11 cellular contexts compared by ENCODE assay signal in genomic region chr2:46306988-46307655, GRCh38. TPM values are rescaled to one million over a fixed set of nuclear protein-coding genes. Genes with fewer than 3 reads are reported as not detected.
DNase-seq lines count a peak whose midpoint lies in the region; ATAC-seq and TF ChIP-seq lines count a peak whose summit lies in the region.
"Had no signal": no experiment of that assay in that cellular context is flagged by ENCODE, and none has a peak within 500 bp of the region (broad histone marks: within the 10 kb centered on the region; RNA-seq: fewer than 3 reads in every experiment).

No MANE protein-coding gene starts in this region.

- CTCF ChIA-PET in mammary epithelial cell (lab: Charles Lee; ENCODE audit: low non-redundant PET): no interaction called here

- dilution Hi-C loops in mammary epithelial cell (cut with HindIII; ENCODE audit: low sequenced_read_pairs): no loop called here

- DNase-seq in NCI-H2029 (lab: John Stamatoyannopoulos, UW): peak; percentile 59
- DNase-seq in mammary epithelial cell: no peak
- DNase-seq in right lobe of liver: peak in 2 of 3 donors; percentile 65 to 79
- DNase-seq in tibial nerve (ENCODE audit: low spot score in 2 of 2): no peak
- DNase-seq in Ammon's horn (ENCODE audit: low spot score): no peak
- DNase-seq in GM10266 (ENCODE audit: extremely low spot score): no peak
- DNase-seq: activated effector memory CD4-positive, alpha-beta T cell treated with Interleukin-2 at 50 U/mL for 16 hours; DND-41; H7; T-helper 2 cell had no signal

- peak; percentile 64 to 84 (median 80) for ATAC-seq in right lobe of liver
- ATAC-seq in HG02852 (IDR thresholded peaks at IDR 0.05; ENCODE audit: unreplicated experiment): no peak

- intact Hi-C loops in mammary epithelial cell (cut with micrococcal nuclease) (loop anchor here (1.0 kb wide), 1 partner anchor 26 kb away; no protein-coding TSS in a partner anchor), right lobe of liver (cut with DNase I) (no loop called here)

- H3K27me3 ChIP-seq in mammary epithelial cell (ENCODE audit: insufficient read depth, low read length) (no peaks in the 10 kb centered on the region), right lobe of liver (no peaks in the 10 kb centered on the region), tibial nerve (no peaks in the 10 kb centered on the region)

- TF ChIP-seq EP300 in tibial nerve (IDR thresholded peaks at IDR 0.05): no peak

- H3K9me3 ChIP-seq in mammary epithelial cell (replicated peaks; ENCODE audit: insufficient read depth, low read length) (no peaks in the 10 kb centered on the region), right lobe of liver (no peaks in the 10 kb centered on the region), tibial nerve (no peaks in the 10 kb centered on the region)

- no peak overlapping the region for H3K4me2 ChIP-seq in mammary epithelial cell (ENCODE audit: insufficient read depth, low read depth, low read length)

- in situ Hi-C loops in mammary epithelial cell (cut with MboI; ENCODE audit: low sequenced_read_pairs in 2 of 2): no loop called here

- H4K20me1 ChIP-seq in mammary epithelial cell (ENCODE audit: insufficient read depth, low read length): no peaks in the 10 kb centered on the region

- H3K9ac ChIP-seq in mammary epithelial cell (ENCODE audit: insufficient read depth, low read length): no peak overlapping the region

- no peak for TF ChIP-seq CTCF in mammary epithelial cell (conservative IDR thresholded peaks at IDR 0.05 in 1 of 2, IDR thresholded peaks at IDR 0.05 in 1 of 2; ENCODE audit: extremely low read depth in 1 of 2, insufficient read depth in 1 of 2, low read depth in 1 of 2, low read length in 2 of 2)
- no peak for TF ChIP-seq CTCF in right lobe of liver (IDR thresholded peaks at IDR 0.05)
- TF ChIP-seq CTCF in tibial nerve (IDR thresholded peaks at IDR 0.05): no peak
- TF ChIP-seq CTCF in GM10266 (IDR thresholded peaks at IDR 0.05; ENCODE audit: control insufficient read depth, insufficient read depth, low read depth, missing control alignments): no peak

- H2AFZ ChIP-seq in mammary epithelial cell (ENCODE audit: low read depth, low read length): no peak overlapping the region

- H3K4me1 ChIP-seq in mammary epithelial cell (ENCODE audit: insufficient read depth, low read length) (peaks cover 62% of the 10 kb centered on the region), right lobe of liver (peaks cover 0 to 95% (median 44%) of the 10 kb centered on the region in 4 donors), tibial nerve (peaks cover 0 to 31% (median 23%) of the 10 kb centered on the region in 4 donors)

- H3K79me2 ChIP-seq in mammary epithelial cell (ENCODE audit: insufficient read depth, low read length): peaks cover 88% of the 10 kb centered on the region

- TF ChIP-seq POLR2A in right lobe of liver (IDR thresholded peaks at IDR 0.05): peak; percentile 74
- no peak for TF ChIP-seq POLR2A in tibial nerve (IDR thresholded peaks at IDR 0.05)

- H3K27ac ChIP-seq in mammary epithelial cell (ENCODE audit: insufficient read depth, low read depth, low read length) (peak overlapping the region; percentile 75), right lobe of liver (peak overlapping the region; percentile 76 to 89 (median 82)), tibial nerve (peak overlapping the region in 3 of 4 donors; percentile 44 to 57 (median 49))

- no TSS peak for BruUV-seq in mammary epithelial cell (replicated peaks; lab: Mats Ljungman, UMichigan)

- H3K36me3 ChIP-seq in mammary epithelial cell (ENCODE audit: insufficient read depth, low read length): no peaks in the 10 kb centered on the region
- no peaks in the 10 kb centered on the region for H3K36me3 ChIP-seq in right lobe of liver
- no peaks in the 10 kb centered on the region for H3K36me3 ChIP-seq in tibial nerve

- H3K4me3 ChIP-seq in mammary epithelial cell (replicated peaks in 1 of 3; ENCODE audit: insufficient read depth in 1 of 3, low read depth in 2 of 3, low read length in 3 of 3): no peak overlapping the region
- peak overlapping the region; percentile 6 to 17 (median 15) for H3K4me3 ChIP-seq in right lobe of liver
- H3K4me3 ChIP-seq in tibial nerve: no peak overlapping the region

- WGBS in mammary epithelial cell (ENCODE audit: low coverage, missing lambda C conversion rate): 98% methylated on average over 6 of the region's 8 CpGs
- 18% methylated on average over 7 of the region's 8 CpGs for WGBS in right lobe of liver (ENCODE audit: insufficient coverage, low coverage, low lambda C conversion rate, missing lambda C conversion rate)
- 78 to 81% methylated on average over 8 of the region's 8 CpGs for WGBS in tibial nerve, 2 donors

RNA-seq across cellular contexts. Expression of gene EPAS1, which starts 9.9 kb away (rescaled TPM):
- 100 to 1,000 TPM; 130 to 174 TPM for total RNA-seq in mammary epithelial cell
- polyA plus RNA-seq in mammary epithelial cell: 182 TPM
- polyA minus RNA-seq in mammary epithelial cell: 153 TPM
- total RNA-seq in right lobe of liver: 100 to 1,000 TPM; 101 to 232 (median 170) TPM
- 100 to 1,000 TPM; 110 to 451 (median 231) TPM for total RNA-seq in tibial nerve

Comparison
In these comparisons a context has a peak if more than half of its experiments do, and no peak if none do; other contexts are left out.
1. DNase-seq: peak in NCI-H2029 (single experiment) and right lobe of liver (2 of 3); none in mammary epithelial cell (single experiment), tibial nerve (0 of 2), Ammon's horn (single experiment) and GM10266 (single experiment).
2. H3K4me3 ChIP-seq: peak in right lobe of liver (3 of 3); none in mammary epithelial cell (0 of 3) and tibial nerve (0 of 4).
3. Peak in every context shown above with its lines, with median percentiles within 50 percentile points of each other: H3K27ac ChIP-seq.